Comparison of ENCODE assay signal across 14 cellular contexts in genomic region chr12:133202493-133203343, GRCh38. TPM values are rescaled to one million over a fixed set of nuclear protein-coding genes. Genes with fewer than 3 reads are reported as not detected.
DNase-seq lines count a peak whose midpoint lies in the region; ATAC-seq and TF ChIP-seq lines count a peak whose summit lies in the region.
"Had no signal": no experiment of that assay in that cellular context is flagged by ENCODE, and none has a peak within 500 bp of the region (broad histone marks: within the 10 kb centered on the region; RNA-seq: fewer than 3 reads in every experiment).

No MANE protein-coding gene starts in this region.

- DNase-seq in MCF 10A (ENCODE audit: unreplicated experiment) (peak; percentile 6), breast epithelium (ENCODE audit: low spot score in 2 of 2) (no peak), NCI-H524 (lab: John Stamatoyannopoulos, UW) (no peak), left lung (no peak)
- DNase-seq: activated CD4-positive, alpha-beta T cell treated with anti-CD3 and anti-CD28 coated beads for 4 hours; kidney glomerular epithelial cell; NCI-H1694 had no signal

- ATAC-seq in activated T-helper 17 cell treated with anti-CD3 and anti-CD28 coated beads, Interleukin-2, amount 50 U/mL, for 72 hours (replicated peaks) = no peak
- ATAC-seq in left lung = no peak
- ATAC-seq in HG03159 (IDR thresholded peaks at IDR 0.05; ENCODE audit: unreplicated experiment) = no peak
- no peak for ATAC-seq in GM19324 (IDR thresholded peaks at IDR 0.05; ENCODE audit: low FRiP score, unreplicated experiment)

- no peaks in the 10 kb centered on the region for H3K27me3 Mint-ChIP-seq in MCF 10A (ENCODE audit: insufficient read depth, unreplicated experiment)
- no peaks in the 10 kb centered on the region for H3K27me3 Mint-ChIP-seq in activated T-helper 17 cell treated with anti-CD3 and anti-CD28 coated beads, Interleukin-2, amount 50 U/mL, for 72 hours

- no peak for TF ChIP-seq POLR2A in breast epithelium (IDR thresholded peaks at IDR 0.05)

- H3K9me3 ChIP-seq in breast epithelium (peaks cover 82 to 88% of the 10 kb centered on the region in 2 donors), iPS-20b (ENCODE audit: insufficient read depth, low read depth, low read length) (peaks cover 75% of the 10 kb centered on the region), left lung (peaks cover 39 to 89% of the 10 kb centered on the region in 2 donors)

- H3K4me3 Mint-ChIP-seq in MCF 10A (ENCODE audit: unreplicated experiment) = no peak overlapping the region
- no peak overlapping the region for H3K4me3 Mint-ChIP-seq in activated T-helper 17 cell treated with anti-CD3 and anti-CD28 coated beads, Interleukin-2, amount 50 U/mL, for 72 hours
- H3K4me3 Mint-ChIP-seq: activated T-helper 1 cell treated with anti-CD3 and anti-CD28 coated beads, Interleukin-12 subunit alpha, Interleukin-12 subunit beta, Interleukin-2, Interleukin-4 antibody, amounts not matched to agents 30 ng/mL and 10 ng/mL and 1 ng/mL, durations not matched to agents 14 hours and 24 hours and 36 hours had no signal

- CTCF ChIA-PET in MCF 10A (lab: Yijun Ruan, JAX) = interaction anchor here (0.5 to 1.4 kb wide), 3 partner anchors 12 to 98 kb away, joined by 3 to 4 read pairs (median 4); partner anchors contain the start of gene ZNF268

- H3K27me3 ChIP-seq in breast epithelium (no peaks in the 10 kb centered on the region), iPS-20b (ENCODE audit: insufficient read depth, low read length) (no peaks in the 10 kb centered on the region), left lung (no peaks in the 10 kb centered on the region)

- TF ChIP-seq CTCF in MCF 10A (IDR thresholded peaks at IDR 0.05; ENCODE audit: unreplicated experiment) (no peak), breast epithelium (IDR thresholded peaks at IDR 0.05) (no peak), left lung (IDR thresholded peaks at IDR 0.05) (no peak)

- H3K36me3 ChIP-seq in breast epithelium = peaks cover 26% of the 10 kb centered on the region
- H3K36me3 ChIP-seq in iPS-20b (ENCODE audit: insufficient read depth, low read depth, low read length) = peaks cover 60% of the 10 kb centered on the region
- H3K36me3 ChIP-seq in left lung = peaks cover 11 to 45% of the 10 kb centered on the region in 2 donors

- peaks cover 24% of the 10 kb centered on the region for H3K9me3 Mint-ChIP-seq in MCF 10A (ENCODE audit: unreplicated experiment)
- H3K9me3 Mint-ChIP-seq in activated T-helper 17 cell treated with anti-CD3 and anti-CD28 coated beads, Interleukin-2, amount 50 U/mL, for 72 hours = peaks cover 43% of the 10 kb centered on the region

- no peaks in the 10 kb centered on the region for H3K4me1 Mint-ChIP-seq in MCF 10A (ENCODE audit: insufficient read depth, unreplicated experiment)
- H3K4me1 Mint-ChIP-seq in activated T-helper 17 cell treated with anti-CD3 and anti-CD28 coated beads, Interleukin-2, amount 50 U/mL, for 72 hours = no peaks in the 10 kb centered on the region

- no peak overlapping the region for H3K27ac Mint-ChIP-seq in MCF 10A (ENCODE audit: low read depth, unreplicated experiment)
- H3K27ac Mint-ChIP-seq in activated T-helper 17 cell treated with anti-CD3 and anti-CD28 coated beads, Interleukin-2, amount 50 U/mL, for 72 hours = peak overlapping the region; percentile 46

- H3K4me3 ChIP-seq in breast epithelium (peak overlapping the region in 1 of 3 donors; percentile 14), iPS-20b (ENCODE audit: low read length) (peak overlapping the region; percentile 37), left lung (no peak overlapping the region)

- no peak overlapping the region for H3K9ac ChIP-seq in iPS-20b (ENCODE audit: low read depth, low read length)

- no peak overlapping the region for H3K27ac ChIP-seq in breast epithelium
- H3K27ac ChIP-seq in iPS-20b (ENCODE audit: low read length) = no peak overlapping the region
- no peak overlapping the region for H3K27ac ChIP-seq in left lung

- no TSS peak for BruUV-seq in MCF 10A (replicated peaks; lab: Mats Ljungman, UMichigan)

- peaks cover 55% of the 10 kb centered on the region for H3K36me3 Mint-ChIP-seq in MCF 10A (ENCODE audit: insufficient read depth, unreplicated experiment)
- H3K36me3 Mint-ChIP-seq in activated T-helper 17 cell treated with anti-CD3 and anti-CD28 coated beads, Interleukin-2, amount 50 U/mL, for 72 hours (ENCODE audit: low read depth) = peaks cover 58% of the 10 kb centered on the region

- POLR2A ChIA-PET in MCF 10A (lab: Yijun Ruan, JAX) = interaction anchor here (1.1 to 1.5 kb wide), 2 partner anchors 21 to 72 kb away, joined by 3 to 6 read pairs; partner anchors contain the start of genes ZNF10 and ZNF268

- H3K4me1 ChIP-seq in breast epithelium (no peaks in the 10 kb centered on the region), iPS-20b (ENCODE audit: insufficient read depth, low read length) (no peaks in the 10 kb centered on the region), left lung (no peaks in the 10 kb centered on the region)

- intact Hi-C loops in MCF 10A (cut with micrococcal nuclease) = no loop called here
- intact Hi-C loops in breast epithelium (cut with DNase I; ENCODE audit: low total_unique reads) = no loop called here
- intact Hi-C loops in left lung (cut with DNase I) = no loop called here

RNA-seq across cellular contexts. Expression of gene ZNF268, which starts 21.4 kb away (rescaled TPM):
- total RNA-seq in MCF 10A (2022) (23.4 and 26.6 TPM in 2 replicates), breast epithelium (10 to 100 TPM; 15.4 to 38.2 (median 23.3) TPM), left lung (10 to 100 TPM; 19.2 to 20.9 TPM)
- 10 to 100 TPM; 11.1 to 15.7 TPM for total RNA-seq in activated T-helper 17 cell treated with anti-CD3 and anti-CD28 coated beads, Interleukin-2, amount 50 U/mL, for 72 hours

RNA-seq across cellular contexts. Expression of gene ANHX, which starts 33.0 kb away (rescaled TPM):
- total RNA-seq in MCF 10A (2022) = not detected in 2 replicates
- not detected for total RNA-seq in breast epithelium
- total RNA-seq in activated T-helper 17 cell treated with anti-CD3 and anti-CD28 coated beads, Interleukin-2, amount 50 U/mL, for 72 hours = not detected
- not detected for total RNA-seq in left lung
- total RNA-seq: activated T-helper 1 cell treated with anti-CD3 and anti-CD28 coated beads, Interleukin-12 subunit alpha, Interleukin-12 subunit beta, Interleukin-2, Interleukin-4 antibody, amounts not matched to agents 30 ng/mL and 10 ng/mL and 1 ng/mL, durations not matched to agents 14 hours and 24 hours and 36 hours; HT1080; omental fat pad had no signal
